8 cellular contexts compared by ENCODE assay signal in genomic region chr13:76473552-76474134, GRCh38.
A peak's percentile ranks its signal among the peaks of the same experiment; 100 is the strongest.
DNase-seq lines count a peak whose midpoint lies in the region; ATAC-seq and TF ChIP-seq lines count a peak whose summit lies in the region.

No MANE protein-coding gene starts in this region.

- no peaks in the 10 kb centered on the region for H3K9me3 ChIP-seq in PC-9 (ENCODE audit: insufficient read depth, low read depth)
- no peaks in the 10 kb centered on the region for H3K9me3 ChIP-seq in fibroblast of lung (ENCODE audit: control insufficient read depth, insufficient read depth, low read depth, low read length)
- no peaks in the 10 kb centered on the region for H3K9me3 ChIP-seq in neural cell (ENCODE audit: low read length)
- no peaks in the 10 kb centered on the region for H3K9me3 ChIP-seq in stomach

- DNase-seq in Daoy (ENCODE audit: low read depth) (peak; percentile 68), HUDEP-2 (lab: John Stamatoyannopoulos, UW; ENCODE audit: unreplicated experiment in 76 of 76) (peak in 70 of 76 experiments; percentile 5 to 82 (median 58)), PC-9 (peak; percentile 48 to 68), fibroblast of lung (ENCODE audit: low read depth in 2 of 2) (peak; percentile 64 to 88), stomach (peak; percentile 74)
- peak; percentile 46 for DNase-seq in activated T-cell treated with anti-CD3 and anti-CD28 coated beads, Interleukin-2, amount 50 U/mL, for 1 hour

- H3K9ac ChIP-seq in fibroblast of lung (ENCODE audit: insufficient read depth, low read length) (no peak overlapping the region), neural cell (ENCODE audit: low read length) (no peak overlapping the region)

- H3F3A ChIP-seq in PC-9 (ENCODE audit: insufficient read depth, low read depth) (no peaks in the 10 kb centered on the region), neural cell (ENCODE audit: insufficient read depth, low read length, poor library complexity, severe bottlenecking) (no peaks in the 10 kb centered on the region)

- H3K79me2 ChIP-seq in PC-9 (ENCODE audit: low read depth) (no peaks in the 10 kb centered on the region), fibroblast of lung (ENCODE audit: control insufficient read depth, insufficient read depth, low read length) (no peaks in the 10 kb centered on the region), neural cell (replicated peaks; ENCODE audit: insufficient read depth, low read length) (no peaks in the 10 kb centered on the region)

- peak; percentile 100 for ATAC-seq in GM21529 (IDR thresholded peaks at IDR 0.05; ENCODE audit: unreplicated experiment)

- TF ChIP-seq EP300 in neural cell (conservative IDR thresholded peaks at IDR 0.05; ENCODE audit: poor library complexity, severe bottlenecking): no peak
- TF ChIP-seq EP300 in stomach (IDR thresholded peaks at IDR 0.05): no peak

- no peak overlapping the region for H3K4me3 ChIP-seq in PC-9
- H3K4me3 ChIP-seq in fibroblast of lung (replicated peaks in 1 of 4; ENCODE audit: control extremely low read depth in 1 of 4, insufficient read depth in 1 of 4, low read depth in 3 of 4, low read length in 4 of 4): no peak overlapping the region
- H3K4me3 ChIP-seq in neural cell (ENCODE audit: low read length): no peak overlapping the region
- H3K4me3 ChIP-seq in stomach: no peak overlapping the region

- BruUV-seq in PC-9 (replicated peaks; lab: Mats Ljungman, UMichigan): no TSS peak

- POLR2A ChIA-PET in PC-9 (lab: Charles Lee; ENCODE audit: unreplicated experiment): no interaction called here

- no peaks in the 10 kb centered on the region for H3K4me1 ChIP-seq in PC-9 (replicated peaks; ENCODE audit: insufficient read depth)
- no peaks in the 10 kb centered on the region for H3K4me1 ChIP-seq in fibroblast of lung (ENCODE audit: control insufficient read depth, extremely low read depth, insufficient read depth, low read length)
- H3K4me1 ChIP-seq in stomach: peaks cover 0 to 5% (median 0%) of the 10 kb centered on the region in 4 donors

- H2AFZ ChIP-seq in PC-9: no peak overlapping the region
- no peak overlapping the region for H2AFZ ChIP-seq in fibroblast of lung (ENCODE audit: low read length)
- H2AFZ ChIP-seq in neural cell (ENCODE audit: low read depth, low read length): no peak overlapping the region

- H3K36me3 ChIP-seq in PC-9 (ENCODE audit: low read depth): no peaks in the 10 kb centered on the region
- no peaks in the 10 kb centered on the region for H3K36me3 ChIP-seq in fibroblast of lung (ENCODE audit: control insufficient read depth, insufficient read depth, low read length)
- H3K36me3 ChIP-seq in neural cell (ENCODE audit: insufficient read depth, low read length): no peaks in the 10 kb centered on the region
- H3K36me3 ChIP-seq in stomach: no peaks in the 10 kb centered on the region

- H3K27ac ChIP-seq in PC-9 (no peak overlapping the region), fibroblast of lung (ENCODE audit: insufficient read depth, low read length) (no peak overlapping the region), neural cell (ENCODE audit: low read length) (no peak overlapping the region), stomach (no peak overlapping the region)

- TF ChIP-seq POLR2A in stomach (IDR thresholded peaks at IDR 0.05): no peak

- no peaks in the 10 kb centered on the region for H3K9me2 ChIP-seq in PC-9 (ENCODE audit: insufficient read depth)
- no peaks in the 10 kb centered on the region for H3K9me2 ChIP-seq in neural cell (ENCODE audit: insufficient read depth, low read length)

- no peak overlapping the region for H3K4me2 ChIP-seq in PC-9
- H3K4me2 ChIP-seq in fibroblast of lung (ENCODE audit: extremely low read depth, insufficient read depth, low read length): no peak overlapping the region
- no peak overlapping the region for H3K4me2 ChIP-seq in neural cell (ENCODE audit: low read length)

- H4K20me1 ChIP-seq in PC-9 (ENCODE audit: insufficient read depth) (no peaks in the 10 kb centered on the region), fibroblast of lung (ENCODE audit: control insufficient read depth, extremely low read depth, insufficient read depth, low read length) (no peaks in the 10 kb centered on the region), neural cell (ENCODE audit: insufficient read depth) (no peaks in the 10 kb centered on the region)

- peak; percentile 94 for TF ChIP-seq RAD21 in neural cell (conservative IDR thresholded peaks at IDR 0.05)

- TF ChIP-seq CTCF in PC-9 (conservative IDR thresholded peaks at IDR 0.05) (peak; percentile 94), fibroblast of lung (conservative IDR thresholded peaks at IDR 0.05 in 1 of 2, IDR thresholded peaks at IDR 0.05 in 1 of 2; ENCODE audit: low read depth in 1 of 2, low read length in 2 of 2) (peak; percentile 74 to 81), neural cell (IDR thresholded peaks at IDR 0.05; ENCODE audit: poor library complexity, severe bottlenecking) (peak; percentile 88), stomach (IDR thresholded peaks at IDR 0.05) (peak in 6 of 7 experiments; percentile 49 to 93 (median 84))

- H3K27me3 ChIP-seq in PC-9 (ENCODE audit: insufficient read depth, low read depth): no peaks in the 10 kb centered on the region
- H3K27me3 ChIP-seq in fibroblast of lung (ENCODE audit: control insufficient read depth, insufficient read depth, low read length): no peaks in the 10 kb centered on the region
- no peaks in the 10 kb centered on the region for H3K27me3 ChIP-seq in neural cell (ENCODE audit: insufficient read depth, low read depth, low read length)
- H3K27me3 ChIP-seq in stomach: no peaks in the 10 kb centered on the region

- CTCF ChIA-PET in PC-9 (lab: Charles Lee): interaction anchor here (0.7 kb wide), 1 partner anchor 16 kb away, joined by 3 read pairs; no protein-coding TSS in a partner anchor

- intact Hi-C loops in PC-9 (cut with micrococcal nuclease; ENCODE audit: unreplicated experiment): loop anchor here (1.0 kb wide), 2 partner anchors 597 to 788 kb away; no protein-coding TSS in a partner anchor
- intact Hi-C loops in stomach (cut with DNase I; ENCODE audit: low total_unique reads): loop anchor here (10.0 kb wide), 3 partner anchors 421 to 789 kb away; no protein-coding TSS in a partner anchor

TF ChIP-seq in neural cell, 6 proteins besides CTCF, POLR2A, EP300 and RAD21:
- TF ChIP-seq TAF1 (IDR thresholded peaks at IDR 0.05; ENCODE audit: low read depth) (no peak), MXI1 (conservative IDR thresholded peaks at IDR 0.05; ENCODE audit: poor library complexity, severe bottlenecking) (peak; percentile 19), REST (IDR thresholded peaks at IDR 0.05; ENCODE audit: borderline replicate concordance) (no peak), SMC3 (conservative IDR thresholded peaks at IDR 0.05; ENCODE audit: poor library complexity) (peak; percentile 97), POLR2AphosphoS5 (IDR thresholded peaks at IDR 0.05) (no peak)
TF ChIP-seq in neural cell: peak in this region for 2.
